8 cellular contexts compared by ENCODE assay signal in the genomic region with DNA sequence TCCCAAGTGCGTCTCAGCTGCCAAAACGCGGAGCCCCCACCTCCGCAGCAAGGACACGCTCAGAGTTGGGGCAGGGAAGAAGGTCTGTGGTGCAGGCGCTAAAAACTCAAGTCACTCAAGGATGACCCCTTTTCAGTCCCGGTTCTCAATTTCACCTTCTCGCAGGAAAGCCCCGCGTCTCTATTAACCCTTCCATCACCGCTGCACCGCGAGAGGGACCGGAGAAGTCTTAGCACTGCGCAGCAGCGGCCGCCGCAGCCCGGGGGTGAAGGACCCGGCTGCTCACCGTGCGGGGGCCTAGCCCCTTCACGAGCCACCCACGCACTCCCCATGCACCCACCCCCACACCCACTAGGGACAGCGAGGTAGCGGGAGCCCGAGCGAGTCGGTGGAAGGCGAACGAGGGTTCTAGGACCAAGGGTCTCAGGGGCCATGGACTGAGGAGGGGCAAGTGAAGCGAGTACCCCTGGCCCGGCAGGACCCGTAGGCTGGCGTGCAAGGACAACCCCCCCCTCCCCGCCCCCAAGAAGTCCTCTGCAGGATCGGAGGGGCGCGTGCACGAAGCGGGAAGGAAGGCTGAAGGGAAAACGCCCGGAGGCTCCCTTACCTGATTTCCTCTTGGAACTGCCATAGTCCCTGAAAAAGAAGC.
DNase-seq lines count a peak whose midpoint lies in the region; ATAC-seq and TF ChIP-seq lines count a peak whose summit lies in the region.

No MANE protein-coding gene starts in this region.

- no peaks in the 10 kb centered on the region for H3K79me2 ChIP-seq in neural cell (replicated peaks; ENCODE audit: insufficient read depth, low read length)

- in situ Hi-C loops in astrocyte of the cerebellum (cut with HindIII; ENCODE audit: low sequenced_read_pairs): no loop called here

- H3K4me3 ChIP-seq in astrocyte of the cerebellum (ENCODE audit: low read depth, low read length) (peak overlapping the region; percentile 30), neural cell (ENCODE audit: low read length) (peak overlapping the region; percentile 60)

- ATAC-seq in GM19463 (IDR thresholded peaks at IDR 0.05; ENCODE audit: unreplicated experiment) (peak; percentile 55), HG03457 (IDR thresholded peaks at IDR 0.05; ENCODE audit: unreplicated experiment) (peak; percentile 47)

- H3K9ac ChIP-seq in neural cell (ENCODE audit: low read length): no peak overlapping the region

- no peak for TF ChIP-seq RAD21 in neural cell (conservative IDR thresholded peaks at IDR 0.05)

- no peak for TF ChIP-seq EP300 in neural cell (conservative IDR thresholded peaks at IDR 0.05; ENCODE audit: poor library complexity, severe bottlenecking)

- no peak overlapping the region for H2AFZ ChIP-seq in neural cell (ENCODE audit: low read depth, low read length)

- peaks cover 41% of the 10 kb centered on the region for H3K27me3 ChIP-seq in neural cell (ENCODE audit: insufficient read depth, low read depth, low read length)

- DNase-seq in GM10266 (ENCODE audit: extremely low spot score) (peak; percentile 90), astrocyte of the cerebellum (ENCODE audit: low read depth) (no peak), HCEC 1CT (no peak), NCI-H1092 (lab: John Stamatoyannopoulos, UW) (no peak), NCI-H526 treated with DMSO at 0.1 percent for 48 hours (lab: John Stamatoyannopoulos, UW) (no peak)

- no peaks in the 10 kb centered on the region for H3F3A ChIP-seq in neural cell (ENCODE audit: insufficient read depth, low read length, poor library complexity, severe bottlenecking)

- TF ChIP-seq CTCF in GM10266 (IDR thresholded peaks at IDR 0.05; ENCODE audit: control insufficient read depth, insufficient read depth, low read depth, missing control alignments) (no peak), astrocyte of the cerebellum (IDR thresholded peaks at IDR 0.05; ENCODE audit: low read depth, low read length, missing control alignments) (no peak), neural cell (IDR thresholded peaks at IDR 0.05; ENCODE audit: poor library complexity, severe bottlenecking) (no peak)

- H3K9me2 ChIP-seq in neural cell (ENCODE audit: insufficient read depth, low read length): no peaks in the 10 kb centered on the region

- no peak overlapping the region for H3K27ac ChIP-seq in neural cell (ENCODE audit: low read length)

- no peaks in the 10 kb centered on the region for H3K36me3 ChIP-seq in neural cell (ENCODE audit: insufficient read depth, low read length)

- no peaks in the 10 kb centered on the region for H4K20me1 ChIP-seq in neural cell (ENCODE audit: insufficient read depth)

- no peak overlapping the region for H3K4me2 ChIP-seq in neural cell (ENCODE audit: low read length)

- no peaks in the 10 kb centered on the region for H3K9me3 ChIP-seq in neural cell (ENCODE audit: low read length)

TF ChIP-seq in neural cell, 6 proteins besides CTCF, POLR2A, EP300 and RAD21:
- TF ChIP-seq POLR2AphosphoS5 (IDR thresholded peaks at IDR 0.05) (no peak), MXI1 (conservative IDR thresholded peaks at IDR 0.05; ENCODE audit: poor library complexity, severe bottlenecking) (no peak), TAF1 (IDR thresholded peaks at IDR 0.05; ENCODE audit: low read depth) (no peak), EZH2 (IDR thresholded peaks at IDR 0.05; ENCODE audit: borderline replicate concordance, insufficient read depth, low read length, poor library complexity, severe bottlenecking) (no peak), SMC3 (conservative IDR thresholded peaks at IDR 0.05; ENCODE audit: poor library complexity) (no peak)
- TF ChIP-seq, protein P1, sequence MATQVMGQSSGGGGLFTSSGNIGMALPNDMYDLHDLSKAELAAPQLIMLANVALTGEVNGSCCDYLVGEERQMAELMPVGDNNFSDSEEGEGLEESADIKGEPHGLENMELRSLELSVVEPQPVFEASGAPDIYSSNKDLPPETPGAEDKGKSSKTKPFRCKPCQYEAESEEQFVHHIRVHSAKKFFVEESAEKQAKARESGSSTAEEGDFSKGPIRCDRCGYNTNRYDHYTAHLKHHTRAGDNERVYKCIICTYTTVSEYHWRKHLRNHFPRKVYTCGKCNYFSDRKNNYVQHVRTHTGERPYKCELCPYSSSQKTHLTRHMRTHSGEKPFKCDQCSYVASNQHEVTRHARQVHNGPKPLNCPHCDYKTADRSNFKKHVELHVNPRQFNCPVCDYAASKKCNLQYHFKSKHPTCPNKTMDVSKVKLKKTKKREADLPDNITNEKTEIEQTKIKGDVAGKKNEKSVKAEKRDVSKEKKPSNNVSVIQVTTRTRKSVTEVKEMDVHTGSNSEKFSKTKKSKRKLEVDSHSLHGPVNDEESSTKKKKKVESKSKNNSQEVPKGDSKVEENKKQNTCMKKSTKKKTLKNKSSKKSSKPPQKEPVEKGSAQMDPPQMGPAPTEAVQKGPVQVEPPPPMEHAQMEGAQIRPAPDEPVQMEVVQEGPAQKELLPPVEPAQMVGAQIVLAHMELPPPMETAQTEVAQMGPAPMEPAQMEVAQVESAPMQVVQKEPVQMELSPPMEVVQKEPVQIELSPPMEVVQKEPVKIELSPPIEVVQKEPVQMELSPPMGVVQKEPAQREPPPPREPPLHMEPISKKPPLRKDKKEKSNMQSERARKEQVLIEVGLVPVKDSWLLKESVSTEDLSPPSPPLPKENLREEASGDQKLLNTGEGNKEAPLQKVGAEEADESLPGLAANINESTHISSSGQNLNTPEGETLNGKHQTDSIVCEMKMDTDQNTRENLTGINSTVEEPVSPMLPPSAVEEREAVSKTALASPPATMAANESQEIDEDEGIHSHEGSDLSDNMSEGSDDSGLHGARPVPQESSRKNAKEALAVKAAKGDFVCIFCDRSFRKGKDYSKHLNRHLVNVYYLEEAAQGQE (IDR thresholded peaks at IDR 0.05; ENCODE audit: borderline replicate concordance): no peak
